In the genomic region with DNA sequence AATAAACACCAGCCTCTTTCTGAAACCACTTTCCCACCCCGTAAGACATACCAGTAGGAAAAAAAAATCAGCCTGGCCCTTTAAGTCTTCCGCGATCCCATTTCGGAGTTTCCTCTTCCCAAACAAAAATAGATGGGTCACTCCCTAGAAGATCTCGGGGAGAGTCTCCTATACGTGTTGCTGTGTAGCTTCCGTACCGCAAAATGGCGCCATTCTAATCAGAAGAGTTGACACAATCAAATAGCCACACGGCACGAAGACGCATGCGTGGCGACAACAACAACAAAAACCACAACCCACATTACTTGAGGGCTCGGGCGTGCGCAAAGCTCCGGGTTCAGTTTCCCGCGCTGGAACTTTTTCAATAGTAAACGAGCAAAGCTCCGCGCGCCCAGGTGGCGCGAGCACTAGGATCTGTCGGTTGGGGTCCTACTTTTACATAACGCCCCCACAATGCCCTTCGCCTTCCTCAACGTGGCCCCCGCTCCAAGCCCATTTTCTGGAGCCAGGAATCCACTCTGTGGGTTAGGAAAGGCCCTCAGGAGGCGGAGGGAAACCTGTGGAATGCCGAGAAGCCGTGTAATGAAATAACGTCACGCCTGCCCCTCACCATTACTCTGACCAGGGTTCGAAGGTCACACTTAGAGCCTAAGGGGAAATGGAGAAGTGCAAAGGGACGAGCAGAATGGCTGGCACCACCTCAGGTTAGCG, we compare ENCODE assay signal across 1 cellular context.
TF ChIP-seq lines count a peak whose summit lies in the region.

GPANK1 (minus strand) TSS at position 208 of the 711 bp plus-strand sequence. CDS start 519 bp downstream, outside the sequence.

TF ChIP-seq in GM12878, 131 proteins besides CTCF, POLR2A, EP300 and RAD21 (continued from another document and continues in another):
- TF ChIP-seq, protein P1, sequence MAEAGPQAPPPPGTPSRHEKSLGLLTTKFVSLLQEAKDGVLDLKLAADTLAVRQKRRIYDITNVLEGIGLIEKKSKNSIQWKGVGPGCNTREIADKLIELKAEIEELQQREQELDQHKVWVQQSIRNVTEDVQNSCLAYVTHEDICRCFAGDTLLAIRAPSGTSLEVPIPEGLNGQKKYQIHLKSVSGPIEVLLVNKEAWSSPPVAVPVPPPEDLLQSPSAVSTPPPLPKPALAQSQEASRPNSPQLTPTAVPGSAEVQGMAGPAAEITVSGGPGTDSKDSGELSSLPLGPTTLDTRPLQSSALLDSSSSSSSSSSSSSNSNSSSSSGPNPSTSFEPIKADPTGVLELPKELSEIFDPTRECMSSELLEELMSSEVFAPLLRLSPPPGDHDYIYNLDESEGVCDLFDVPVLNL (IDR thresholded peaks at IDR 0.05; ENCODE audit: low read depth, low read length) = peak; percentile 86
- TF ChIP-seq, protein P2, sequence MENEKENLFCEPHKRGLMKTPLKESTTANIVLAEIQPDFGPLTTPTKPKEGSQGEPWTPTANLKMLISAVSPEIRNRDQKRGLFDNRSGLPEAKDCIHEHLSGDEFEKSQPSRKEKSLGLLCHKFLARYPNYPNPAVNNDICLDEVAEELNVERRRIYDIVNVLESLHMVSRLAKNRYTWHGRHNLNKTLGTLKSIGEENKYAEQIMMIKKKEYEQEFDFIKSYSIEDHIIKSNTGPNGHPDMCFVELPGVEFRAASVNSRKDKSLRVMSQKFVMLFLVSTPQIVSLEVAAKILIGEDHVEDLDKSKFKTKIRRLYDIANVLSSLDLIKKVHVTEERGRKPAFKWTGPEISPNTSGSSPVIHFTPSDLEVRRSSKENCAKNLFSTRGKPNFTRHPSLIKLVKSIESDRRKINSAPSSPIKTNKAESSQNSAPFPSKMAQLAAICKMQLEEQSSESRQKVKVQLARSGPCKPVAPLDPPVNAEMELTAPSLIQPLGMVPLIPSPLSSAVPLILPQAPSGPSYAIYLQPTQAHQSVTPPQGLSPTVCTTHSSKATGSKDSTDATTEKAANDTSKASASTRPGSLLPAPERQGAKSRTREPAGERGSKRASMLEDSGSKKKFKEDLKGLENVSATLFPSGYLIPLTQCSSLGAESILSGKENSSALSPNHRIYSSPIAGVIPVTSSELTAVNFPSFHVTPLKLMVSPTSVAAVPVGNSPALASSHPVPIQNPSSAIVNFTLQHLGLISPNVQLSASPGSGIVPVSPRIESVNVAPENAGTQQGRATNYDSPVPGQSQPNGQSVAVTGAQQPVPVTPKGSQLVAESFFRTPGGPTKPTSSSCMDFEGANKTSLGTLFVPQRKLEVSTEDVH (IDR thresholded peaks at IDR 0.05; ENCODE audit: low read depth, partially characterized antibody) = peak; percentile 97
- no peak for TF ChIP-seq RELA (IDR thresholded peaks at IDR 0.05; ENCODE audit: borderline replicate concordance, partially characterized antibody)
- no peak for TF ChIP-seq ZNF384 (IDR thresholded peaks at IDR 0.05; ENCODE audit: borderline replicate concordance, low read depth, low read length)
- no peak for TF ChIP-seq PRDM15 (CRISPR knock-in tag; IDR thresholded peaks at IDR 0.05)
- TF ChIP-seq PBX3 (IDR thresholded peaks at IDR 0.05; ENCODE audit: insufficient replicate concordance, low read depth, low read length) = no peak
- peak; percentile 70; the same call in 1 of the 2 replicates for TF ChIP-seq MAX (IDR thresholded peaks at IDR 0.05; ENCODE audit: low read depth, low read length)
- no peak for TF ChIP-seq ZNF592 (IDR thresholded peaks at IDR 0.05)
- TF ChIP-seq, protein P3, sequence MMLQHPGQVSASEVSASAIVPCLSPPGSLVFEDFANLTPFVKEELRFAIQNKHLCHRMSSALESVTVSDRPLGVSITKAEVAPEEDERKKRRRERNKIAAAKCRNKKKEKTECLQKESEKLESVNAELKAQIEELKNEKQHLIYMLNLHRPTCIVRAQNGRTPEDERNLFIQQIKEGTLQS (IDR thresholded peaks at IDR 0.05; ENCODE audit: borderline replicate concordance, extremely low read depth, low read depth, low read length) = no peak
- TF ChIP-seq NFIC (IDR thresholded peaks at IDR 0.05; ENCODE audit: low read depth, low read length) = no peak
- no peak for TF ChIP-seq BCL3 (IDR thresholded peaks at IDR 0.05; ENCODE audit: borderline replicate concordance, insufficient read depth, low read depth, low read length, poor library complexity, severe bottlenecking)
- TF ChIP-seq, protein P4, sequence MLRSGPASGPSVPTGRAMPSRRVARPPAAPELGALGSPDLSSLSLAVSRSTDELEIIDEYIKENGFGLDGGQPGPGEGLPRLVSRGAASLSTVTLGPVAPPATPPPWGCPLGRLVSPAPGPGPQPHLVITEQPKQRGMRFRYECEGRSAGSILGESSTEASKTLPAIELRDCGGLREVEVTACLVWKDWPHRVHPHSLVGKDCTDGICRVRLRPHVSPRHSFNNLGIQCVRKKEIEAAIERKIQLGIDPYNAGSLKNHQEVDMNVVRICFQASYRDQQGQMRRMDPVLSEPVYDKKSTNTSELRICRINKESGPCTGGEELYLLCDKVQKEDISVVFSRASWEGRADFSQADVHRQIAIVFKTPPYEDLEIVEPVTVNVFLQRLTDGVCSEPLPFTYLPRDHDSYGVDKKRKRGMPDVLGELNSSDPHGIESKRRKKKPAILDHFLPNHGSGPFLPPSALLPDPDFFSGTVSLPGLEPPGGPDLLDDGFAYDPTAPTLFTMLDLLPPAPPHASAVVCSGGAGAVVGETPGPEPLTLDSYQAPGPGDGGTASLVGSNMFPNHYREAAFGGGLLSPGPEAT (IDR thresholded peaks at IDR 0.05; ENCODE audit: low read depth) = peak; percentile 69; the same call in 1 of the 2 replicates
- no peak for TF ChIP-seq CBX5 (IDR thresholded peaks at IDR 0.05; ENCODE audit: low read depth)
- no peak for TF ChIP-seq MYC (IDR thresholded peaks at IDR 0.05; ENCODE audit: insufficient read depth, insufficient read length, insufficient replicate concordance, low read length, severe bottlenecking)
- TF ChIP-seq, protein P5, sequence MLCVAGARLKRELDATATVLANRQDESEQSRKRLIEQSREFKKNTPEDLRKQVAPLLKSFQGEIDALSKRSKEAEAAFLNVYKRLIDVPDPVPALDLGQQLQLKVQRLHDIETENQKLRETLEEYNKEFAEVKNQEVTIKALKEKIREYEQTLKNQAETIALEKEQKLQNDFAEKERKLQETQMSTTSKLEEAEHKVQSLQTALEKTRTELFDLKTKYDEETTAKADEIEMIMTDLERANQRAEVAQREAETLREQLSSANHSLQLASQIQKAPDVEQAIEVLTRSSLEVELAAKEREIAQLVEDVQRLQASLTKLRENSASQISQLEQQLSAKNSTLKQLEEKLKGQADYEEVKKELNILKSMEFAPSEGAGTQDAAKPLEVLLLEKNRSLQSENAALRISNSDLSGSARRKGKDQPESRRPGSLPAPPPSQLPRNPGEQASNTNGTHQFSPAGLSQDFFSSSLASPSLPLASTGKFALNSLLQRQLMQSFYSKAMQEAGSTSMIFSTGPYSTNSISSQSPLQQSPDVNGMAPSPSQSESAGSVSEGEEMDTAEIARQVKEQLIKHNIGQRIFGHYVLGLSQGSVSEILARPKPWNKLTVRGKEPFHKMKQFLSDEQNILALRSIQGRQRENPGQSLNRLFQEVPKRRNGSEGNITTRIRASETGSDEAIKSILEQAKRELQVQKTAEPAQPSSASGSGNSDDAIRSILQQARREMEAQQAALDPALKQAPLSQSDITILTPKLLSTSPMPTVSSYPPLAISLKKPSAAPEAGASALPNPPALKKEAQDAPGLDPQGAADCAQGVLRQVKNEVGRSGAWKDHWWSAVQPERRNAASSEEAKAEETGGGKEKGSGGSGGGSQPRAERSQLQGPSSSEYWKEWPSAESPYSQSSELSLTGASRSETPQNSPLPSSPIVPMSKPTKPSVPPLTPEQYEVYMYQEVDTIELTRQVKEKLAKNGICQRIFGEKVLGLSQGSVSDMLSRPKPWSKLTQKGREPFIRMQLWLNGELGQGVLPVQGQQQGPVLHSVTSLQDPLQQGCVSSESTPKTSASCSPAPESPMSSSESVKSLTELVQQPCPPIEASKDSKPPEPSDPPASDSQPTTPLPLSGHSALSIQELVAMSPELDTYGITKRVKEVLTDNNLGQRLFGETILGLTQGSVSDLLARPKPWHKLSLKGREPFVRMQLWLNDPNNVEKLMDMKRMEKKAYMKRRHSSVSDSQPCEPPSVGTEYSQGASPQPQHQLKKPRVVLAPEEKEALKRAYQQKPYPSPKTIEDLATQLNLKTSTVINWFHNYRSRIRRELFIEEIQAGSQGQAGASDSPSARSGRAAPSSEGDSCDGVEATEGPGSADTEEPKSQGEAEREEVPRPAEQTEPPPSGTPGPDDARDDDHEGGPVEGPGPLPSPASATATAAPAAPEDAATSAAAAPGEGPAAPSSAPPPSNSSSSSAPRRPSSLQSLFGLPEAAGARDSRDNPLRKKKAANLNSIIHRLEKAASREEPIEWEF (IDR thresholded peaks at IDR 0.05; ENCODE audit: insufficient replicate concordance, low read depth, low read length) = no peak
- TF ChIP-seq SIN3A (IDR thresholded peaks at IDR 0.05; ENCODE audit: low read depth, low read length) = peak; percentile 65; the same call in 1 of the 2 replicates
- no peak for TF ChIP-seq ZNF24 (IDR thresholded peaks at IDR 0.05)
- 0 out of 2 replicates have a peak, but pooled peaks have one; percentile 33 for TF ChIP-seq TCF7 (IDR thresholded peaks at IDR 0.05; ENCODE audit: borderline replicate concordance)
- TF ChIP-seq KLF5 (IDR thresholded peaks at IDR 0.05; ENCODE audit: partially characterized antibody) = peak; percentile 38
- no peak for TF ChIP-seq NR2C1 (IDR thresholded peaks at IDR 0.05)
